30 cellular contexts compared by ENCODE assay signal in genomic region chr7:48011952-48012351, GRCh38. TPM values are rescaled to one million over a fixed set of nuclear protein-coding genes. Genes with fewer than 3 reads are reported as not detected.
"Had no signal": no experiment of that assay in that cellular context is flagged by ENCODE, and none has a peak within 500 bp of the region (broad histone marks: within the 10 kb centered on the region; RNA-seq: fewer than 3 reads in every experiment).

No MANE protein-coding gene starts in this region.

- H3K4me1 ChIP-seq: ascending aorta, body of pancreas had no signal

- H3K36me3 ChIP-seq: ascending aorta, MG63 had no signal

- H3K27ac ChIP-seq: ascending aorta, body of pancreas, SK-N-MC had no signal

- H3K4me3 ChIP-seq: ascending aorta, body of pancreas, MG63, SK-N-MC had no signal

- ATAC-seq: activated CD8-positive, alpha-beta memory T cell treated with anti-CD3 and anti-CD28 coated beads, Interleukin-2, amount 10 ng/mL, durations not matched to agents 7 days and 5 days; activated naive CD4-positive, alpha-beta T cell treated with anti-CD3 and anti-CD28 coated beads, Interleukin-2, amount 50 U/mL, for 72 hours; activated naive CD8-positive, alpha-beta T cell treated with anti-CD3 and anti-CD28 coated beads, Interleukin-2, amount 50 U/mL, for 24 hours; activated T-cell treated with anti-CD3 and anti-CD28 coated beads, Interleukin-2, amount 50 U/mL, for 4 hours; body of pancreas; PC-3; T-cell had no signal

- H3K27me3 ChIP-seq: ascending aorta, body of pancreas, MG63 had no signal

- H3K9me3 ChIP-seq: ascending aorta, body of pancreas, MG63 had no signal

- DNase-seq: activated B cell treated with CpG ODN at 0.5 μM for 24 hours; activated CD4-positive, alpha-beta T cell treated with anti-CD3 and anti-CD28 coated beads for 1 hour; activated CD4-positive, alpha-beta T cell treated with anti-CD3 and anti-CD28 coated beads, Interleukin-2, amount 10 ng/mL, durations not matched to agents 24 days and 14 days; activated CD4-positive, alpha-beta T cell treated with anti-CD3 and anti-CD28 coated beads, Interleukin-2, amount 50 U/mL, for 48 hours; activated CD8-positive, alpha-beta memory T cell treated with anti-CD3 and anti-CD28 coated beads, Interleukin-2, amount 10 ng/mL, durations not matched to agents 7 days and 5 days; activated effector memory CD4-positive, alpha-beta T cell treated with anti-CD3 and anti-CD28 coated beads, Interleukin-2, amount 50 U/mL, for 16 hours; activated naive CD4-positive, alpha-beta T cell treated with Interleukin-2 at 50 U/mL for 16 hours; activated naive CD8-positive, alpha-beta T cell treated with anti-CD3 and anti-CD28 coated beads, Interleukin-2, amount 50 U/mL, for 24 hours; activated T-cell treated with anti-CD3 and anti-CD28 coated beads, Interleukin-2, amount 50 U/mL, for 4 hours; amniotic stem cell; body of pancreas; central memory CD4-positive, alpha-beta T cell; MG63; NCI-H1092 treated with DMSO at 0.1 percent for 48 hours; NCI-H1417 treated with DMSO at 0.1 percent for 48 hours; NCI-H1694 treated with DMSO at 0.1 percent for 48 hours; NCI-H2029 treated with DMSO at 0.1 percent for 48 hours; NCI-H345; NCI-H510A; NCI-H526 treated with DMSO at 0.1 percent for 48 hours; NK-92 treated with Interleukin-12 subunit alpha and Interleukin-12 subunit beta, amount 100 ng/mL, for 24 hours; PC-3; SIG-M5; T-cell; T-helper 2 cell; T1000 had no signal

RNA-seq across cellular contexts. Expression of gene SUN3, which starts 17.0 kb away (rescaled TPM):
- total RNA-seq: activated B cell treated with CpG ODN at 0.5 μM for 24 hours; activated CD4-positive, alpha-beta T cell treated with anti-CD3 and anti-CD28 coated beads, Interleukin-2, amount 10 ng/mL, durations not matched to agents 24 days and 14 days; activated CD8-positive, alpha-beta memory T cell treated with anti-CD3 and anti-CD28 coated beads, Interleukin-2, amount 10 ng/mL, durations not matched to agents 7 days and 5 days; activated naive CD4-positive, alpha-beta T cell treated with anti-CD3 and anti-CD28 coated beads, Interleukin-2, amount 50 U/mL, for 72 hours; activated T-cell treated with anti-CD3 and anti-CD28 coated beads, Interleukin-2, amount 50 U/mL, for 4 hours; ascending aorta; body of pancreas; chondrocyte; PC-3 had no signal

RNA-seq across cellular contexts. Expression of gene C7orf57, which starts 23.4 kb away (rescaled TPM):
- total RNA-seq: activated B cell treated with CpG ODN at 0.5 μM for 24 hours, ascending aorta, chondrocyte had no signal
